ENCODE assay signal across 8 cellular contexts in the genomic region with DNA sequence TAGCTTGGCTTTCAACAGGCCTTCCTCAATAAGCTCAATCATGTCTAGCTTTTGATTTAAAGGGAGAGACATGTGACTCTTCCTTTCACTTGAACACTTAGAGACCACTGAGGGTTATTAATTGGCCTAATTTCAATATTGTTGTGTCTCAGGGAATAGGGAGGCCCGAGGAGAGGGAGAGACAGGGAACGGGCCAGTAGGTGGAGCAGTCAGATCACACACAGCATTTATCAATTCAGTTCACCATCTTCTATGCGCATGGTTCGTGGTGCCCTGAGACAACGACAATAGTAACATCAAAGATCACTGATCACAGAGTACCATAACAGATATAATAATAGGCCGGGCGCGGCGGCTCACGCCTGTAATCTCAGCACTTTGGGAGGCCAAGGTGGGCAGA. TPM values are rescaled to one million over a fixed set of nuclear protein-coding genes. Genes with fewer than 3 reads are reported as not detected.
DNase-seq lines count a peak whose midpoint lies in the region; ATAC-seq and TF ChIP-seq lines count a peak whose summit lies in the region.

No MANE protein-coding gene starts in this region.

- no peaks in the 10 kb centered on the region for H3K9me3 Mint-ChIP-seq in activated CD4-positive, alpha-beta T cell treated with anti-CD3 and anti-CD28 coated beads, Interleukin-2, amount 10 ng/mL, durations not matched to agents 7 days and 5 days
- H3K9me3 Mint-ChIP-seq in glutamatergic neuron (ENCODE audit: unreplicated experiment) = no peaks in the 10 kb centered on the region

- no peak overlapping the region for H3K9ac ChIP-seq in GM23248
- H3K9ac ChIP-seq in smooth muscle cell (ENCODE audit: low read depth) = no peak overlapping the region

- POLR2A ChIA-PET in activated CD4-positive, alpha-beta T cell treated with anti-CD3 and anti-CD28 coated beads, Interleukin-2, amount 10 ng/mL, durations not matched to agents 7 days and 5 days (lab: Charles Lee) = no interaction called here

- no peak overlapping the region for H3K27ac ChIP-seq in GM23248
- H3K27ac ChIP-seq in smooth muscle cell (ENCODE audit: low read depth) = no peak overlapping the region

- H3K9me3 ChIP-seq in GM23248 (ENCODE audit: low read depth) (no peaks in the 10 kb centered on the region), smooth muscle cell (replicated peaks; ENCODE audit: low read depth) (peaks cover 3% of the 10 kb centered on the region)

- H3K36me3 Mint-ChIP-seq in activated CD4-positive, alpha-beta T cell treated with anti-CD3 and anti-CD28 coated beads, Interleukin-2, amount 10 ng/mL, durations not matched to agents 7 days and 5 days (ENCODE audit: low read depth) = peaks cover 10% of the 10 kb centered on the region
- no peaks in the 10 kb centered on the region for H3K36me3 Mint-ChIP-seq in glutamatergic neuron (ENCODE audit: unreplicated experiment)

- H3K36me3 ChIP-seq in GM23248 (ENCODE audit: low read depth) = no peaks in the 10 kb centered on the region
- no peaks in the 10 kb centered on the region for H3K36me3 ChIP-seq in smooth muscle cell (ENCODE audit: low read depth)

- no peaks in the 10 kb centered on the region for H4K20me1 ChIP-seq in GM23248 (ENCODE audit: insufficient read depth)
- H4K20me1 ChIP-seq in smooth muscle cell (ENCODE audit: low read depth) = no peaks in the 10 kb centered on the region

- peak; percentile 0 for DNase-seq in ACHN
- DNase-seq in GM23248 = peak; percentile 16
- peak; percentile 35 for DNase-seq in activated CD4-positive, alpha-beta T cell treated with anti-CD3 and anti-CD28 coated beads, Interleukin-2, amount 10 ng/mL, durations not matched to agents 7 days and 5 days
- peak; percentile 30 for DNase-seq in glutamatergic neuron
- no peak for DNase-seq in smooth muscle cell (lab: John Stamatoyannopoulos, UW; ENCODE audit: unreplicated experiment)
- no peak for DNase-seq in ureter (ENCODE audit: low spot score)
- DNase-seq in T1000 (lab: John Stamatoyannopoulos, UW) = no peak

- no peak overlapping the region for H2AFZ ChIP-seq in GM23248
- H2AFZ ChIP-seq in smooth muscle cell (ENCODE audit: low read depth) = no peak overlapping the region

- H3K9me2 ChIP-seq in GM23248 (ENCODE audit: insufficient read depth) = no peaks in the 10 kb centered on the region

- ATAC-seq in GM18861 (IDR thresholded peaks at IDR 0.05; ENCODE audit: unreplicated experiment) = no peak

- H3K4me1 ChIP-seq in GM23248 (ENCODE audit: insufficient read depth) = no peaks in the 10 kb centered on the region
- no peaks in the 10 kb centered on the region for H3K4me1 ChIP-seq in smooth muscle cell (ENCODE audit: low read depth)

- H3K4me1 Mint-ChIP-seq in activated CD4-positive, alpha-beta T cell treated with anti-CD3 and anti-CD28 coated beads, Interleukin-2, amount 10 ng/mL, durations not matched to agents 7 days and 5 days = peaks cover 10% of the 10 kb centered on the region
- H3K4me1 Mint-ChIP-seq in glutamatergic neuron (ENCODE audit: low read depth, unreplicated experiment) = no peaks in the 10 kb centered on the region

- 88 to 91% methylated on average over 10 of the region's 10 CpGs for WGBS in GM23248 (ENCODE audit: low coverage in 1 of 2, low lambda C conversion rate in 2 of 2, missing lambda C conversion rate in 2 of 2), 2 experiments
- 80% methylated on average over 10 of the region's 10 CpGs for WGBS in smooth muscle cell (ENCODE audit: low lambda C conversion rate)

- no peaks in the 10 kb centered on the region for H3K79me2 ChIP-seq in GM23248 (ENCODE audit: insufficient read depth)
- H3K79me2 ChIP-seq in smooth muscle cell (ENCODE audit: low read depth) = no peaks in the 10 kb centered on the region

- H3K27me3 ChIP-seq in GM23248 (replicated peaks; ENCODE audit: insufficient read depth) = no peaks in the 10 kb centered on the region
- no peaks in the 10 kb centered on the region for H3K27me3 ChIP-seq in smooth muscle cell (ENCODE audit: low read depth)

- no peak overlapping the region for H3K4me3 Mint-ChIP-seq in activated CD4-positive, alpha-beta T cell treated with anti-CD3 and anti-CD28 coated beads, Interleukin-2, amount 10 ng/mL, durations not matched to agents 7 days and 5 days
- no peak overlapping the region for H3K4me3 Mint-ChIP-seq in glutamatergic neuron (ENCODE audit: unreplicated experiment)

- no peaks in the 10 kb centered on the region for H3K27me3 Mint-ChIP-seq in activated CD4-positive, alpha-beta T cell treated with anti-CD3 and anti-CD28 coated beads, Interleukin-2, amount 10 ng/mL, durations not matched to agents 7 days and 5 days
- no peaks in the 10 kb centered on the region for H3K27me3 Mint-ChIP-seq in glutamatergic neuron (ENCODE audit: unreplicated experiment)

- H3F3A ChIP-seq in GM23248 (ENCODE audit: insufficient read depth) (no peaks in the 10 kb centered on the region), smooth muscle cell (ENCODE audit: low read depth) (no peaks in the 10 kb centered on the region)

- TF ChIP-seq CTCF in glutamatergic neuron (IDR thresholded peaks at IDR 0.05; ENCODE audit: partially characterized antibody, unreplicated experiment) (no peak), smooth muscle cell (IDR thresholded peaks at IDR 0.05; ENCODE audit: borderline replicate concordance, insufficient read depth, poor library complexity, severe bottlenecking) (peak; percentile 21)

- H3K4me2 ChIP-seq in GM23248 (ENCODE audit: unreplicated experiment) (no peak overlapping the region), smooth muscle cell (no peak overlapping the region)

- peak overlapping the region; percentile 50 for H3K27ac Mint-ChIP-seq in activated CD4-positive, alpha-beta T cell treated with anti-CD3 and anti-CD28 coated beads, Interleukin-2, amount 10 ng/mL, durations not matched to agents 7 days and 5 days
- no peak overlapping the region for H3K27ac Mint-ChIP-seq in glutamatergic neuron (ENCODE audit: unreplicated experiment)

- CTCF ChIA-PET in activated CD4-positive, alpha-beta T cell treated with anti-CD3 and anti-CD28 coated beads, Interleukin-2, amount 10 ng/mL, durations not matched to agents 7 days and 5 days (lab: Charles Lee) = interaction anchor here (1.3 kb wide), 1 partner anchor 172 kb away, joined by 3 read pairs; no protein-coding TSS in a partner anchor

- H3K4me3 ChIP-seq in GM23248 (no peak overlapping the region), smooth muscle cell (no peak overlapping the region)

- in situ Hi-C loops in ACHN (cut with HindIII; ENCODE audit: low pct_ligation_motif_present, low pct_unique_long_range_greater_than_20kb, low sequenced_read_pairs) (no loop called here), GM23248 (cut with MboI) (no loop called here)

RNA-seq across cellular contexts. Expression of gene ZNF81, which starts 17.8 kb away (rescaled TPM):
- 2.1 and 3.5 TPM in 2 replicates for total RNA-seq in GM23248 (2014; rRNA removed; shearing (Covaris generic))
- 2.5 and 5.4 TPM in 2 replicates for polyA plus RNA-seq in GM23248 (2016; fragmentation: Nextera tagmentation; extraction: Ambion mirVana)
- 1 to 10 TPM; 8.6 to 9.4 TPM for total RNA-seq in activated CD4-positive, alpha-beta T cell treated with anti-CD3 and anti-CD28 coated beads, Interleukin-2, amount 10 ng/mL, durations not matched to agents 7 days and 5 days
- 19.4 TPM for total RNA-seq in glutamatergic neuron (ENCODE audit: unreplicated experiment)
- 4.6 and 5.7 TPM in 2 replicates for total RNA-seq in smooth muscle cell
- 4.8 and 5.1 TPM in 2 replicates for polyA plus RNA-seq in smooth muscle cell
- total RNA-seq in ureter = 15.4 TPM

Comparison
In these comparisons a context has a peak if more than half of its experiments do, and no peak if none do; other contexts are left out.
1. DNase-seq: peak in ACHN (single experiment), GM23248 (single experiment), activated CD4-positive, alpha-beta T cell treated with anti-CD3 and anti-CD28 coated beads, Interleukin-2, amount 10 ng/mL, durations not matched to agents 7 days and 5 days (single experiment) and glutamatergic neuron (single experiment); none in smooth muscle cell (single experiment), ureter (single experiment) and T1000 (single experiment).